ENCODE assay signal across 1 cellular context in the genomic region with DNA sequence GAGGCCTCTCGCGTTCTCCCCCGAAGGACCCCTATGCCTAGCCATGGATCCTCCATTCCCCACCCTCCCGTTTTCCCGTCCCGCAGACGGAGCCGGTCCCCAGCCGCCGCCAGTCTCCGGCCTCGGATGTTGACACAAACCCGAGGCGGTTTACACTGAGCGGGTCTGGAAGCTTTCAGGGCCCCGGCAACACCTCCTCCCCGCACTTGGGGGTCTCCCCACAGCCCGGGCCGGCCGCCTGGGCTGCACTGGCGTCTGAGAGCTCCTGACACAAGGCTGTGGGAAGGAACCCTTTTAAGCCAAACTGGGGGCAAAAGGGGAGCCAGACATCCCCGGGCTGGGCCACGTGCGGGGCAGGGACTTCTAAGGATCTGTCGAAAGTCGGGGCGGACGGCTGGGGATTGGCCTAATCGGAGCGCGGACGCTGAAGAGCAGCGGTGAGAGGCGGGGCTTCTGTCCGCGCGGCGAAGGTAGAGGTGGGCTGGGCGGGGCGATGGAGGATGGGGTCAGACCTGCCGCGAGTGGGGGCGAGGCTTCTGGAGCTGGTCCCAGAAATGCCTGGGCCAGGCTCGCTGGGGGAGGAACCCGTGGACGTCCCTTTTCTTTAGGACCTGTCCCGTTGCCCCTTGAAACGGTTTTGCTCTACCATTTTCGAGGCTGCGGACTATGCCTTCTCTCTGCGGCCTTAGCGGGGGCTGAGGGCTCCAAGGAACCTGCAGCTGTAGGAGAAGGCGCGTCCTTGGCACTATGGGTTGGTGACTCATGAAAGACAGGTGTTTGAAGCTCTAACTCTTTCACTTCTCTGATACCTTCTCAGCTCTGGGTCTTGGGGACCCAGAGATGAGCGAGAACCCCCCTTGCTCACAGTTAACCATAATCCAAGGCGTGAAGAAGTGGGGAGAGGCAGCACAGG.
TF ChIP-seq lines count a peak whose summit lies in the region.

No MANE protein-coding gene starts in this region.

TF ChIP-seq in SK-N-SH, 30 proteins besides CTCF, POLR2A, EP300 and RAD21:
- TF ChIP-seq, protein P1, sequence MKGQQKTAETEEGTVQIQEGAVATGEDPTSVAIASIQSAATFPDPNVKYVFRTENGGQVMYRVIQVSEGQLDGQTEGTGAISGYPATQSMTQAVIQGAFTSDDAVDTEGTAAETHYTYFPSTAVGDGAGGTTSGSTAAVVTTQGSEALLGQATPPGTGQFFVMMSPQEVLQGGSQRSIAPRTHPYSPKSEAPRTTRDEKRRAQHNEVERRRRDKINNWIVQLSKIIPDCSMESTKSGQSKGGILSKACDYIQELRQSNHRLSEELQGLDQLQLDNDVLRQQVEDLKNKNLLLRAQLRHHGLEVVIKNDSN (IDR thresholded peaks at IDR 0.05; ENCODE audit: borderline replicate concordance, low read depth) = no peak
- TF ChIP-seq RFX5 (IDR thresholded peaks at IDR 0.05; ENCODE audit: low read length) = no peak
- TF ChIP-seq, protein P2, sequence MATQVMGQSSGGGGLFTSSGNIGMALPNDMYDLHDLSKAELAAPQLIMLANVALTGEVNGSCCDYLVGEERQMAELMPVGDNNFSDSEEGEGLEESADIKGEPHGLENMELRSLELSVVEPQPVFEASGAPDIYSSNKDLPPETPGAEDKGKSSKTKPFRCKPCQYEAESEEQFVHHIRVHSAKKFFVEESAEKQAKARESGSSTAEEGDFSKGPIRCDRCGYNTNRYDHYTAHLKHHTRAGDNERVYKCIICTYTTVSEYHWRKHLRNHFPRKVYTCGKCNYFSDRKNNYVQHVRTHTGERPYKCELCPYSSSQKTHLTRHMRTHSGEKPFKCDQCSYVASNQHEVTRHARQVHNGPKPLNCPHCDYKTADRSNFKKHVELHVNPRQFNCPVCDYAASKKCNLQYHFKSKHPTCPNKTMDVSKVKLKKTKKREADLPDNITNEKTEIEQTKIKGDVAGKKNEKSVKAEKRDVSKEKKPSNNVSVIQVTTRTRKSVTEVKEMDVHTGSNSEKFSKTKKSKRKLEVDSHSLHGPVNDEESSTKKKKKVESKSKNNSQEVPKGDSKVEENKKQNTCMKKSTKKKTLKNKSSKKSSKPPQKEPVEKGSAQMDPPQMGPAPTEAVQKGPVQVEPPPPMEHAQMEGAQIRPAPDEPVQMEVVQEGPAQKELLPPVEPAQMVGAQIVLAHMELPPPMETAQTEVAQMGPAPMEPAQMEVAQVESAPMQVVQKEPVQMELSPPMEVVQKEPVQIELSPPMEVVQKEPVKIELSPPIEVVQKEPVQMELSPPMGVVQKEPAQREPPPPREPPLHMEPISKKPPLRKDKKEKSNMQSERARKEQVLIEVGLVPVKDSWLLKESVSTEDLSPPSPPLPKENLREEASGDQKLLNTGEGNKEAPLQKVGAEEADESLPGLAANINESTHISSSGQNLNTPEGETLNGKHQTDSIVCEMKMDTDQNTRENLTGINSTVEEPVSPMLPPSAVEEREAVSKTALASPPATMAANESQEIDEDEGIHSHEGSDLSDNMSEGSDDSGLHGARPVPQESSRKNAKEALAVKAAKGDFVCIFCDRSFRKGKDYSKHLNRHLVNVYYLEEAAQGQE (IDR thresholded peaks at IDR 0.05; ENCODE audit: low read depth, low read length) = no peak
- TF ChIP-seq SIN3A (IDR thresholded peaks at IDR 0.05; ENCODE audit: borderline replicate concordance, low read depth, low read length) = no peak
- TF ChIP-seq, protein P3, sequence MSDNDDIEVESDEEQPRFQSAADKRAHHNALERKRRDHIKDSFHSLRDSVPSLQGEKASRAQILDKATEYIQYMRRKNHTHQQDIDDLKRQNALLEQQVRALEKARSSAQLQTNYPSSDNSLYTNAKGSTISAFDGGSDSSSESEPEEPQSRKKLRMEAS (IDR thresholded peaks at IDR 0.05; ENCODE audit: low read depth) = no peak
- TF ChIP-seq YY1 (IDR thresholded peaks at IDR 0.05; ENCODE audit: low read depth) = no peak
- TF ChIP-seq NFIC (IDR thresholded peaks at IDR 0.05; ENCODE audit: borderline replicate concordance) = no peak
